In genomic region chr12:47797432-47797831, GRCh38 we compare ENCODE assay signal across 9 cellular contexts. TPM values are rescaled to one million over a fixed set of nuclear protein-coding genes. Genes with fewer than 3 reads are reported as not detected.
A peak's percentile ranks its signal among the peaks of the same experiment; 100 is the strongest.
DNase-seq lines count a peak whose midpoint lies in the region; ATAC-seq and TF ChIP-seq lines count a peak whose summit lies in the region.
"Had no signal": no experiment of that assay in that cellular context is flagged by ENCODE, and none has a peak within 500 bp of the region (broad histone marks: within the 10 kb centered on the region; RNA-seq: fewer than 3 reads in every experiment).

No MANE protein-coding gene starts in this region.

- peak; percentile 74 for ATAC-seq in HG02885 (IDR thresholded peaks at IDR 0.05; ENCODE audit: poor library complexity, unreplicated experiment)

- H3K4me3 ChIP-seq in GM12875 (ENCODE audit: low read depth, low read length), result no peak overlapping the region
- H3K4me3 ChIP-seq: SK-N-MC had no signal

- CTCF ChIA-PET in activated CD4-positive, alpha-beta memory T cell treated with anti-CD3 and anti-CD28 coated beads, Interleukin-2, amount 10 ng/mL, durations not matched to agents 7 days and 5 days (lab: Charles Lee), result interaction anchor here (0.7 to 30.7 kb wide), 6 partner anchors 9 to 37 kb away, joined by 3 to 578 read pairs (median 4); partner anchors contain the start of gene HDAC7

- peak overlapping the region; percentile 49 for H3K27ac Mint-ChIP-seq in activated CD4-positive, alpha-beta memory T cell treated with anti-CD3 and anti-CD28 coated beads, Interleukin-2, amount 10 ng/mL, durations not matched to agents 7 days and 5 days

- DNase-seq in activated CD4-positive, alpha-beta memory T cell treated with anti-CD3 and anti-CD28 coated beads, Interleukin-2, amount 10 ng/mL, durations not matched to agents 7 days and 5 days, result peak; percentile 46
- DNase-seq in left kidney (ENCODE audit: low read depth, low spot score) (peak; percentile 65), dermis blood vessel endothelial cell (no peak), inferior parietal cortex (ENCODE audit: extremely low spot score) (no peak), NCI-H510A (lab: John Stamatoyannopoulos, UW) (no peak), cerebellar cortex (ENCODE audit: low spot score) (no peak)

- peaks cover 31% of the 10 kb centered on the region for H3K4me1 Mint-ChIP-seq in activated CD4-positive, alpha-beta memory T cell treated with anti-CD3 and anti-CD28 coated beads, Interleukin-2, amount 10 ng/mL, durations not matched to agents 7 days and 5 days

- no peak overlapping the region for H3K4me3 Mint-ChIP-seq in activated CD4-positive, alpha-beta memory T cell treated with anti-CD3 and anti-CD28 coated beads, Interleukin-2, amount 10 ng/mL, durations not matched to agents 7 days and 5 days

- peaks cover 64% of the 10 kb centered on the region for H3K36me3 Mint-ChIP-seq in activated CD4-positive, alpha-beta memory T cell treated with anti-CD3 and anti-CD28 coated beads, Interleukin-2, amount 10 ng/mL, durations not matched to agents 7 days and 5 days (ENCODE audit: low read depth)

- H3K9me3 Mint-ChIP-seq in activated CD4-positive, alpha-beta memory T cell treated with anti-CD3 and anti-CD28 coated beads, Interleukin-2, amount 10 ng/mL, durations not matched to agents 7 days and 5 days, result no peaks in the 10 kb centered on the region

- peak; percentile 68 for TF ChIP-seq CTCF in GM12875 (IDR thresholded peaks at IDR 0.05; ENCODE audit: borderline replicate concordance, insufficient read depth, low read depth, low read length)

- H3K27me3 Mint-ChIP-seq in activated CD4-positive, alpha-beta memory T cell treated with anti-CD3 and anti-CD28 coated beads, Interleukin-2, amount 10 ng/mL, durations not matched to agents 7 days and 5 days, result no peaks in the 10 kb centered on the region

- POLR2A ChIA-PET in activated CD4-positive, alpha-beta memory T cell treated with anti-CD3 and anti-CD28 coated beads, Interleukin-2, amount 10 ng/mL, durations not matched to agents 7 days and 5 days (lab: Charles Lee), result interaction anchor here (1.2 to 37.8 kb wide), 3 partner anchors 11 to 36 kb away, joined by 3 to 1018 read pairs (median 17); no protein-coding TSS in a partner anchor

RNA-seq across cellular contexts. Expression of gene HDAC7, which starts 22.3 kb away (rescaled TPM):
- total RNA-seq in activated CD4-positive, alpha-beta memory T cell treated with anti-CD3 and anti-CD28 coated beads, Interleukin-2, amount 10 ng/mL, durations not matched to agents 7 days and 5 days, result 100 to 1,000 TPM; 315 to 328 TPM
- 55.0 and 75.4 TPM in 2 replicates for total RNA-seq in dermis blood vessel endothelial cell

RNA-seq across cellular contexts. Expression of gene SLC48A1, which starts 24.4 kb away (rescaled TPM):
- total RNA-seq in activated CD4-positive, alpha-beta memory T cell treated with anti-CD3 and anti-CD28 coated beads, Interleukin-2, amount 10 ng/mL, durations not matched to agents 7 days and 5 days, result 10 to 100 TPM; 19.4 to 22.6 TPM
- total RNA-seq in dermis blood vessel endothelial cell, result 19.2 and 22.1 TPM in 2 replicates

RNA-seq across cellular contexts. Expression of gene RAPGEF3, which starts 38.8 kb away (rescaled TPM):
- 1 to 10 TPM; 1.4 to 1.6 TPM for total RNA-seq in activated CD4-positive, alpha-beta memory T cell treated with anti-CD3 and anti-CD28 coated beads, Interleukin-2, amount 10 ng/mL, durations not matched to agents 7 days and 5 days
- 52.0 and 106 TPM in 2 replicates for total RNA-seq in dermis blood vessel endothelial cell

Comparison
In these comparisons a context has a peak if more than half of its experiments do, and no peak if none do; other contexts are left out.
1. DNase-seq: peak in activated CD4-positive, alpha-beta memory T cell treated with anti-CD3 and anti-CD28 coated beads, Interleukin-2, amount 10 ng/mL, durations not matched to agents 7 days and 5 days (single experiment) and left kidney (single experiment); none in dermis blood vessel endothelial cell (single experiment), inferior parietal cortex (single experiment), NCI-H510A (single experiment) and cerebellar cortex (single experiment).
2. RNA of gene RAPGEF3, which starts 38.8 kb away (total RNA-seq): 52.0 to 106 TPM in dermis blood vessel endothelial cell; 1.4 to 1.6 TPM in activated CD4-positive, alpha-beta memory T cell treated with anti-CD3 and anti-CD28 coated beads, Interleukin-2, amount 10 ng/mL, durations not matched to agents 7 days and 5 days; every median in the first group is over 10 times any median in the second.